9 cellular contexts compared by ENCODE assay signal in genomic region chr10:100535338-100535714, GRCh38. TPM values are rescaled to one million over a fixed set of nuclear protein-coding genes. Genes with fewer than 3 reads are reported as not detected.
DNase-seq lines count a peak whose midpoint lies in the region; ATAC-seq, FAIRE-seq and TF ChIP-seq lines count a peak whose summit lies in the region.
"Had no signal": no experiment of that assay in that cellular context is flagged by ENCODE, and none has a peak within 500 bp of the region (broad histone marks: within the 10 kb centered on the region; RNA-seq: fewer than 3 reads in every experiment).

No MANE protein-coding gene starts in this region.

- H3K4me1 Mint-ChIP-seq in stimulated activated effector memory CD8-positive, alpha-beta T cell treated with anti-CD3 and anti-CD28 coated beads, Interleukin-12 subunit alpha, Interleukin-12 subunit beta, amount 100 ng/mL, for 72 hours, result peaks cover 13% of the 10 kb centered on the region
- peaks cover 1% of the 10 kb centered on the region for H3K4me1 Mint-ChIP-seq in osteocyte (ENCODE audit: unreplicated experiment)

- no peaks in the 10 kb centered on the region for H3K9me3 Mint-ChIP-seq in stimulated activated effector memory CD8-positive, alpha-beta T cell treated with anti-CD3 and anti-CD28 coated beads, Interleukin-12 subunit alpha, Interleukin-12 subunit beta, amount 100 ng/mL, for 72 hours
- no peaks in the 10 kb centered on the region for H3K9me3 Mint-ChIP-seq in osteocyte (ENCODE audit: unreplicated experiment)
- H3K9me3 Mint-ChIP-seq: activated naive CD4-positive, alpha-beta T cell treated with anti-CD3 and anti-CD28 coated beads for 36 hours had no signal

- no peak for TF ChIP-seq CTCF in LNCaP clone FGC (IDR thresholded peaks at IDR 0.05; ENCODE audit: control insufficient read depth, extremely low read depth, insufficient read depth)
- no peak for TF ChIP-seq CTCF in fibroblast of mammary gland (conservative IDR thresholded peaks at IDR 0.05; ENCODE audit: control insufficient read depth, insufficient read depth, low read depth, low read length)
- no peak for TF ChIP-seq CTCF in osteocyte (IDR thresholded peaks at IDR 0.05)

- no peak for DNase-seq in GM19239 (ENCODE audit: insufficient read length, low spot score)
- no peak for DNase-seq in LNCaP clone FGC (ENCODE audit: low read depth)
- no peak for DNase-seq in fibroblast of mammary gland (ENCODE audit: low read depth)
- DNase-seq in stimulated activated effector memory CD8-positive, alpha-beta T cell treated with anti-CD3 and anti-CD28 coated beads, Interleukin-12 subunit alpha, Interleukin-12 subunit beta, amount 100 ng/mL, for 72 hours (ENCODE audit: low spot score in 2 of 2), result no peak
- DNase-seq in NCI-H774 (lab: John Stamatoyannopoulos, UW), result no peak
- DNase-seq in osteocyte (ENCODE audit: extremely low spot score, unreplicated experiment), result no peak
- no peak for DNase-seq in activated CD4-positive, alpha-beta T cell treated with anti-CD3 and anti-CD28 coated beads, Interleukin-2, amount 50 U/mL, for 1 hour

- no peaks in the 10 kb centered on the region for H3K27me3 Mint-ChIP-seq in osteocyte (ENCODE audit: unreplicated experiment)

- ATAC-seq in stimulated activated effector memory CD8-positive, alpha-beta T cell treated with anti-CD3 and anti-CD28 coated beads, Interleukin-12 subunit alpha, Interleukin-12 subunit beta, amount 100 ng/mL, for 72 hours, result peak; percentile 19
- ATAC-seq in GM18519 (IDR thresholded peaks at IDR 0.05; ENCODE audit: low FRiP score, unreplicated experiment), result no peak

- H3K4me3 Mint-ChIP-seq in stimulated activated effector memory CD8-positive, alpha-beta T cell treated with anti-CD3 and anti-CD28 coated beads, Interleukin-12 subunit alpha, Interleukin-12 subunit beta, amount 100 ng/mL, for 72 hours, result no peak overlapping the region
- H3K4me3 Mint-ChIP-seq in osteocyte (ENCODE audit: unreplicated experiment), result no peak overlapping the region
- H3K4me3 Mint-ChIP-seq: activated naive CD4-positive, alpha-beta T cell treated with anti-CD3 and anti-CD28 coated beads for 36 hours had no signal

- H3K27ac Mint-ChIP-seq in stimulated activated effector memory CD8-positive, alpha-beta T cell treated with anti-CD3 and anti-CD28 coated beads, Interleukin-12 subunit alpha, Interleukin-12 subunit beta, amount 100 ng/mL, for 72 hours, result no peak overlapping the region
- H3K27ac Mint-ChIP-seq in osteocyte (ENCODE audit: unreplicated experiment), result no peak overlapping the region
- H3K27ac Mint-ChIP-seq: activated naive CD4-positive, alpha-beta T cell treated with anti-CD3 and anti-CD28 coated beads for 36 hours had no signal

- FAIRE-seq in GM19239 (lab: Jason Lieb, UNC), result peak; percentile 4

- peaks cover 37% of the 10 kb centered on the region for H3K36me3 Mint-ChIP-seq in stimulated activated effector memory CD8-positive, alpha-beta T cell treated with anti-CD3 and anti-CD28 coated beads, Interleukin-12 subunit alpha, Interleukin-12 subunit beta, amount 100 ng/mL, for 72 hours
- H3K36me3 Mint-ChIP-seq in osteocyte (ENCODE audit: unreplicated experiment), result peaks cover 1% of the 10 kb centered on the region

- H3K4me3 ChIP-seq in LNCaP clone FGC (ENCODE audit: low read depth, low read length), result peak overlapping the region; percentile 62
- peak overlapping the region; percentile 82 for H3K4me3 ChIP-seq in fibroblast of mammary gland (ENCODE audit: control insufficient read depth, low read depth, low read length)

RNA-seq across cellular contexts. Expression of gene HIF1AN, which starts 0.4 kb away (rescaled TPM):
- total RNA-seq in osteocyte, result 45.8 and 50.6 TPM in 2 replicates

RNA-seq across cellular contexts. Expression of gene NDUFB8, which starts 5.7 kb away (rescaled TPM):
- total RNA-seq in osteocyte, result 151 and 169 TPM in 2 replicates

RNA-seq across cellular contexts. Expression of gene SEC31B, which starts 15.7 kb away (rescaled TPM):
- total RNA-seq in osteocyte, result 18.3 and 19.6 TPM in 2 replicates
